ENCODE assay signal across 8 cellular contexts in the genomic region with DNA sequence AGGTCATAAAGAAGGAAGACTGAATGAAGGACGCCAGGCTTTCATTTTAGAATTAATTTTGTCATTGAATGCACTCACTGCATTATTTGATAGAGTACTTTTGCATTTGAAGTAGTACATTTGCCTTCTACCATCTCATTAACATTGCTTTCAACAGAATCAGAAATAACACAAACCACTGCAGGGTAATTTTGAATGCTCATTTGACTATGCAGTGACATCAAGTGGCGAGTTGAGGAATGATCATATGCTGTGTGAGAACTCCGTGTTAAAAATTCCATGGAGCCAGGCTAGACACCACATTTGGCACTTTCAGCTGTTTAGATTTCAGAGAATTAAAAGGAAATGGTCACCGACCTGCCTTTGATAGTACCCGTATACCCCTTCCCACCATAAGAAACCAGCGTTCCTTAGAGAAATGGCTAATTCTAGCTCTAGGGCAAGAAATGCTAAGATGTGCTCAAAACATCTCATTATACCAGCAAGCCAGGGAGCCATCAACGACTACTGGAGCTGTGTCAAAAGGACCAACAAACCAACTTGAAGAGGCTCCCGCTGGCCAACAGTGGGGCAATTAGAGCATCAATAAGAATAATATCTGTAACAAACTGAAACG. TPM values are rescaled to one million over a fixed set of nuclear protein-coding genes. Genes with fewer than 3 reads are reported as not detected.
A peak's percentile ranks its signal among the peaks of the same experiment; 100 is the strongest.
DNase-seq lines count a peak whose midpoint lies in the region; ATAC-seq and TF ChIP-seq lines count a peak whose summit lies in the region.

No MANE protein-coding gene starts in this region.

- H3K9me3 ChIP-seq in BE2C (no peaks in the 10 kb centered on the region), HAP-1 (no peaks in the 10 kb centered on the region), osteoblast (ENCODE audit: low read depth, low read length) (no peaks in the 10 kb centered on the region)

- H3K4me3 ChIP-seq in BE2C (ENCODE audit: low read depth, low read length), result no peak overlapping the region
- H3K4me3 ChIP-seq in HAP-1, result no peak overlapping the region
- no peak overlapping the region for H3K4me3 ChIP-seq in osteoblast (ENCODE audit: insufficient read depth, low read length)

- ATAC-seq in GM21367 (IDR thresholded peaks at IDR 0.05; ENCODE audit: unreplicated experiment) (no peak), HG02970 (IDR thresholded peaks at IDR 0.05; ENCODE audit: low FRiP score, unreplicated experiment) (no peak), HG03439 (IDR thresholded peaks at IDR 0.05; ENCODE audit: unreplicated experiment) (no peak)

- H3K27me3 ChIP-seq in BE2C (no peaks in the 10 kb centered on the region), HAP-1 (ENCODE audit: low read depth) (no peaks in the 10 kb centered on the region), osteoblast (ENCODE audit: insufficient read depth, low read length) (no peaks in the 10 kb centered on the region)

- in situ Hi-C loops in HAP-1 (cut with MboI; ENCODE audit: low sequenced_read_pairs), result loop anchor here (5.0 kb wide), 1 partner anchor 66 kb away; no protein-coding TSS in a partner anchor
- in situ Hi-C loops in SK-MEL-5 (cut with HindIII; ENCODE audit: low pct_unique_long_range_greater_than_20kb, low sequenced_read_pairs), result no loop called here

- no peak overlapping the region for H3K4me2 ChIP-seq in osteoblast (ENCODE audit: insufficient read depth, low read length)

- DNase-seq in BE2C, result peak; percentile 20
- DNase-seq in HAP-1 (ENCODE audit: low spot score in 2 of 2), result peak; percentile 63 to 88
- peak; percentile 76 for DNase-seq in SK-MEL-5 (ENCODE audit: low read depth, low spot score)
- DNase-seq in fibroblast of peridontal ligament (ENCODE audit: extremely low read depth), result peak; percentile 85
- no peak for DNase-seq in osteoblast (ENCODE audit: insufficient read length, low spot score, missing footprints)

- no peak overlapping the region for H2AFZ ChIP-seq in osteoblast (ENCODE audit: low read length)

- H3K4me1 ChIP-seq in BE2C, result no peaks in the 10 kb centered on the region
- peaks cover 21% of the 10 kb centered on the region for H3K4me1 ChIP-seq in HAP-1
- H3K4me1 ChIP-seq in osteoblast (ENCODE audit: insufficient read depth, low read length), result peaks cover 21% of the 10 kb centered on the region

- no peaks in the 10 kb centered on the region for H3K36me3 ChIP-seq in BE2C
- peaks cover 17% of the 10 kb centered on the region for H3K36me3 ChIP-seq in HAP-1 (replicated peaks)
- peaks cover 54% of the 10 kb centered on the region for H3K36me3 ChIP-seq in osteoblast (ENCODE audit: insufficient read depth, low read length)

- no peaks in the 10 kb centered on the region for H4K20me1 ChIP-seq in osteoblast (ENCODE audit: insufficient read depth, low read length)

- H3K79me2 ChIP-seq in osteoblast (ENCODE audit: insufficient read depth, low read length), result peaks cover 25% of the 10 kb centered on the region

- peak overlapping the region; percentile 60 for H3K27ac ChIP-seq in osteoblast (ENCODE audit: low read depth, low read length)

- TF ChIP-seq CTCF in BE2C (IDR thresholded peaks at IDR 0.05; ENCODE audit: low read depth, low read length) (peak; percentile 70), osteoblast (IDR thresholded peaks at IDR 0.05; ENCODE audit: extremely low read depth, low read depth, low read length) (peak; percentile 77)

RNA-seq across cellular contexts. Expression of gene HEBP1, which starts 16.5 kb away (rescaled TPM):
- 1.4 TPM for polyA plus RNA-seq in BE2C (2012; ENCODE audit: insufficient read depth, insufficient read length, low read depth)
- 7.8 and 7.9 TPM in 2 replicates for total RNA-seq in SK-MEL-5 (2014; rRNA removed; shearing (Covaris generic))
- 42.1 and 54.0 TPM in 2 replicates for polyA plus RNA-seq in SK-MEL-5 (2015; cell fraction: cytosol; rRNA removed)
- 8.3 and 10.0 TPM in 2 replicates for polyA plus RNA-seq in SK-MEL-5 (2015; cell fraction: nucleus; rRNA removed)
- total RNA-seq in osteoblast, result 16.6 and 20.3 TPM in 2 replicates

RNA-seq across cellular contexts. Expression of gene GPRC5D, which starts 31.6 kb away (rescaled TPM):
- polyA plus RNA-seq in BE2C (2012; ENCODE audit: insufficient read depth, insufficient read length, low read depth), result 1.3 TPM
- not detected in 2 replicates for total RNA-seq in SK-MEL-5 (2014; rRNA removed; shearing (Covaris generic))
- polyA plus RNA-seq in SK-MEL-5 (2015; cell fraction: cytosol; rRNA removed), result not detected in 2 replicates
- polyA plus RNA-seq in SK-MEL-5 (2015; cell fraction: nucleus; rRNA removed), result not detected in 2 replicates
- not detected in 2 replicates for total RNA-seq in osteoblast
